In genomic region chr9:33852216-33852826, GRCh38 we compare ENCODE assay signal across 8 cellular contexts. TPM values are rescaled to one million over a fixed set of nuclear protein-coding genes. Genes with fewer than 3 reads are reported as not detected.
DNase-seq lines count a peak whose midpoint lies in the region; ATAC-seq and TF ChIP-seq lines count a peak whose summit lies in the region.

No MANE protein-coding gene starts in this region.

- no peak overlapping the region for H3K27ac Mint-ChIP-seq in glutamatergic neuron (ENCODE audit: unreplicated experiment)

- intact Hi-C loops in Panc1 (cut with micrococcal nuclease; ENCODE audit: unreplicated experiment): loop anchor here (5.0 to 10.0 kb wide), 2 partner anchors 35 to 108 kb away; partner anchors contain the start of gene UBE2R2
- intact Hi-C loops in ovary (cut with DNase I): loop anchor here in 2 of 4 donors (5.0 kb wide), 2 partner anchors 35 to 40 kb away; partner anchors contain the start of gene UBE2R2 (in 1 of the 2)
- intact Hi-C loops in aorta (cut with DNase I): loop anchor here in 1 of 2 donors (1.0 kb wide), 1 partner anchor 38 kb away; no protein-coding TSS in a partner anchor

- no peaks in the 10 kb centered on the region for H3K36me3 Mint-ChIP-seq in glutamatergic neuron (ENCODE audit: unreplicated experiment)

- DNase-seq in ACHN (peak; percentile 45), Panc1 (ENCODE audit: low read depth, low spot score) (peak; percentile 47), glutamatergic neuron (peak; percentile 29), ovary (peak in 3 of 5 donors; percentile 20 to 64 (median 52)), aorta (peak; percentile 76 to 81)
- peak; percentile 51 for DNase-seq in activated naive CD4-positive, alpha-beta T cell treated with anti-CD3 and anti-CD28 coated beads, Interleukin-2, amount 50 U/mL, for 16 hours

- H3K4me3 Mint-ChIP-seq in glutamatergic neuron (ENCODE audit: unreplicated experiment): no peak overlapping the region

- 80 to 85% (median 80%) methylated on average over 8 of the region's 8 CpGs for WGBS in ovary, 3 donors
- WGBS in aorta, 2 donors: 50 to 55% methylated on average over 8 of the region's 8 CpGs

- H3K4me3 ChIP-seq in Panc1 (ENCODE audit: low read depth in 2 of 2, low read length in 2 of 2) (no peak overlapping the region), ovary (no peak overlapping the region), aorta (ENCODE audit: low read length in 2 of 2) (no peak overlapping the region)

- H3K9me3 ChIP-seq in Panc1 (ENCODE audit: control insufficient read depth, insufficient read depth, low read depth, low read length): no peaks in the 10 kb centered on the region
- no peaks in the 10 kb centered on the region for H3K9me3 ChIP-seq in ovary
- no peaks in the 10 kb centered on the region for H3K9me3 ChIP-seq in aorta (ENCODE audit: control insufficient read depth, low read length)

- BruUV-seq in Panc1 (replicated peaks; lab: Mats Ljungman, UMichigan): no TSS peak

- no peaks in the 10 kb centered on the region for H3K9me3 Mint-ChIP-seq in glutamatergic neuron (ENCODE audit: unreplicated experiment)

- ATAC-seq in Panc1 (peak; percentile 86), aorta (ENCODE audit: low FRiP score) (peak; percentile 83), HG03378 (IDR thresholded peaks at IDR 0.05; ENCODE audit: unreplicated experiment) (no peak)

- TF ChIP-seq POLR2A in ovary (IDR thresholded peaks at IDR 0.05): no peak

- peaks cover 5% of the 10 kb centered on the region for H3K4me1 Mint-ChIP-seq in glutamatergic neuron (ENCODE audit: low read depth, unreplicated experiment)

- peak; percentile 49 for TF ChIP-seq CTCF in GM12874 (IDR thresholded peaks at IDR 0.05; ENCODE audit: insufficient read depth, low read depth, low read length)
- peak; percentile 87 for TF ChIP-seq CTCF in Panc1 (IDR thresholded peaks at IDR 0.05)
- TF ChIP-seq CTCF in glutamatergic neuron (IDR thresholded peaks at IDR 0.05; ENCODE audit: partially characterized antibody, unreplicated experiment): no peak
- TF ChIP-seq CTCF in ovary (IDR thresholded peaks at IDR 0.05): peak in 2 of 3 donors; percentile 27 to 48

- POLR2A ChIA-PET in Panc1 (lab: Charles Lee): no interaction called here

- H3K27me3 Mint-ChIP-seq in glutamatergic neuron (ENCODE audit: unreplicated experiment): peaks cover 2% of the 10 kb centered on the region

- no peaks in the 10 kb centered on the region for H3K27me3 ChIP-seq in Panc1 (ENCODE audit: control insufficient read depth, insufficient read depth, low read length)
- H3K27me3 ChIP-seq in ovary: no peaks in the 10 kb centered on the region
- H3K27me3 ChIP-seq in aorta (ENCODE audit: control insufficient read depth in 1 of 2, insufficient read depth in 2 of 2, low read length in 1 of 2): no peaks in the 10 kb centered on the region

- CTCF ChIA-PET in Panc1 (lab: Charles Lee): interaction anchor here (0.6 to 1.1 kb wide), 5 partner anchors 14 to 73 kb away, joined by 3 to 26 read pairs (median 3); no protein-coding TSS in a partner anchor

- no peak for TF ChIP-seq EP300 in ovary (IDR thresholded peaks at IDR 0.05)

- H3K36me3 ChIP-seq in Panc1 (ENCODE audit: control insufficient read depth, insufficient read depth, low read length): no peaks in the 10 kb centered on the region
- no peaks in the 10 kb centered on the region for H3K36me3 ChIP-seq in ovary
- H3K36me3 ChIP-seq in aorta (ENCODE audit: control insufficient read depth in 1 of 2, insufficient read depth in 2 of 2, low read length in 1 of 2): no peaks in the 10 kb centered on the region

- no peak overlapping the region for H3K27ac ChIP-seq in Panc1 (ENCODE audit: low read length)
- H3K27ac ChIP-seq in ovary: no peak overlapping the region
- H3K27ac ChIP-seq in aorta (ENCODE audit: low read depth in 1 of 2, low read length in 2 of 2): no peak overlapping the region

- in situ Hi-C loops in ACHN (cut with HindIII; ENCODE audit: low pct_ligation_motif_present, low pct_unique_long_range_greater_than_20kb, low sequenced_read_pairs) (no loop called here), Panc1 (cut with HindIII; ENCODE audit: low pct_unique_long_range_greater_than_20kb, low sequenced_read_pairs) (no loop called here)

- H3K4me1 ChIP-seq in Panc1 (ENCODE audit: control insufficient read depth, insufficient read depth, low read length) (peaks cover 30% of the 10 kb centered on the region; the same call in 1 of the 2 replicates), ovary (ENCODE audit: insufficient read depth) (peaks cover 26% of the 10 kb centered on the region), aorta (ENCODE audit: control insufficient read depth in 1 of 2, insufficient read depth in 2 of 2, low read length in 2 of 2) (peaks cover 0 to 2% of the 10 kb centered on the region in 2 donors)

RNA-seq across cellular contexts. Expression of gene UBE2R2, which starts 35.4 kb away (rescaled TPM):
- total RNA-seq in Panc1 (2021; ENCODE audit: unreplicated experiment): 67.2 TPM
- 47.2 TPM for polyA plus RNA-seq in Panc1 (2012; ENCODE audit: insufficient read length)
- 90.1 TPM for total RNA-seq in glutamatergic neuron (ENCODE audit: unreplicated experiment)
- 10 to 100 TPM; 19.6 to 50.1 (median 43.3) TPM for total RNA-seq in ovary
- 10 to 100 TPM; 33.6 to 76.0 TPM for polyA plus RNA-seq in ovary
- 10 to 100 TPM; 34.3 to 35.4 TPM for total RNA-seq in aorta
- 10 to 100 TPM; 18.1 to 19.0 TPM for polyA plus RNA-seq in aorta

RNA-seq across cellular contexts. Expression of gene PRSS3, which starts 57.0 kb away (rescaled TPM):
- total RNA-seq in Panc1 (2021; ENCODE audit: unreplicated experiment) (1.0 TPM), glutamatergic neuron (ENCODE audit: unreplicated experiment) (not detected), ovary (1 to 10 TPM in 2 of 7 donors, not detected in 5; 1.4 to 2.0 TPM), aorta (not detected)
- polyA plus RNA-seq in Panc1 (2012; ENCODE audit: insufficient read length): 1.8 TPM
- polyA plus RNA-seq in ovary (not detected), aorta (10 to 100 TPM in 1 of 2 donors, 1 to 10 TPM in 1; 2.0 to 59.5 TPM)
